In genomic region chr16:57444711-57445110, GRCh38 we compare ENCODE assay signal across 18 cellular contexts. TPM values are rescaled to one million over a fixed set of nuclear protein-coding genes. Genes with fewer than 3 reads are reported as not detected.
DNase-seq lines count a peak whose midpoint lies in the region; ATAC-seq and TF ChIP-seq lines count a peak whose summit lies in the region.
"Had no signal": no experiment of that assay in that cellular context is flagged by ENCODE, and none has a peak within 500 bp of the region (broad histone marks: within the 10 kb centered on the region; RNA-seq: fewer than 3 reads in every experiment).

No MANE protein-coding gene starts in this region.

- H3F3A ChIP-seq in PC-3 (ENCODE audit: low read length, unreplicated experiment) = no peaks in the 10 kb centered on the region

- POLR2A ChIA-PET in PC-3 (lab: Charles Lee; ENCODE audit: unreplicated experiment) = no interaction called here

- H3K79me2 ChIP-seq in PC-3 (ENCODE audit: low read length) = peaks cover 81% of the 10 kb centered on the region

- CTCF ChIA-PET in PC-3 (lab: Charles Lee) = no interaction called here

- H3K9me3 Mint-ChIP-seq in activated T-cell treated with anti-CD3 and anti-CD28 coated beads, Interleukin-2, amount 50 U/mL, for 72 hours = peaks cover 0 to 2% of the 10 kb centered on the region in 2 donors

- no peaks in the 10 kb centered on the region for H4K20me1 ChIP-seq in PC-3 (ENCODE audit: low read length)

- H3K9ac ChIP-seq in PC-3 (ENCODE audit: low read length) = no peak overlapping the region

- H3K36me3 ChIP-seq in PC-3 (ENCODE audit: low read depth, low read length) (peaks cover 13% of the 10 kb centered on the region), psoas muscle (ENCODE audit: insufficient read depth in 1 of 2, low read depth in 1 of 2) (peaks cover 4 to 13% of the 10 kb centered on the region in 2 donors), tibial nerve (peaks cover 0 to 11% (median 9%) of the 10 kb centered on the region in 3 donors)
- H3K36me3 ChIP-seq: pancreas had no signal

- no peaks in the 10 kb centered on the region for H3K9me3 ChIP-seq in PC-3 (ENCODE audit: low read length)
- H3K9me3 ChIP-seq in psoas muscle = no peaks in the 10 kb centered on the region
- peaks cover 0 to 9% (median 0%) of the 10 kb centered on the region in 4 donors for H3K9me3 ChIP-seq in tibial nerve
- H3K9me3 ChIP-seq: pancreas had no signal

- TSS peak; percentile 2 for BruUV-seq in PC-3 (replicated peaks; lab: Mats Ljungman, UMichigan)

- no peak for TF ChIP-seq EP300 in tibial nerve (IDR thresholded peaks at IDR 0.05)

- no peak overlapping the region for H3K4me3 ChIP-seq in PC-3 (ENCODE audit: low read length)
- no peak overlapping the region for H3K4me3 ChIP-seq in psoas muscle
- no peak overlapping the region for H3K4me3 ChIP-seq in tibial nerve
- H3K4me3 ChIP-seq: pancreas, stomach had no signal

- no peaks in the 10 kb centered on the region for H3K27me3 ChIP-seq in PC-3 (ENCODE audit: low read length)
- no peaks in the 10 kb centered on the region for H3K27me3 ChIP-seq in psoas muscle (ENCODE audit: insufficient read depth in 3 of 3, low read length in 2 of 3)
- no peaks in the 10 kb centered on the region for H3K27me3 ChIP-seq in tibial nerve
- H3K27me3 ChIP-seq: pancreas, stomach had no signal

- H3K4me1 Mint-ChIP-seq in activated T-cell treated with anti-CD3 and anti-CD28 coated beads, Interleukin-2, amount 50 U/mL, for 72 hours (ENCODE audit: low read depth) = peaks cover 40% of the 10 kb centered on the region

- H3K4me2 ChIP-seq in PC-3 (ENCODE audit: low read length) = no peak overlapping the region

- intact Hi-C loops in PC-3 (cut with micrococcal nuclease) (no loop called here), psoas muscle (cut with DNase I) (no loop called here)

- H3K27ac ChIP-seq in PC-3 (ENCODE audit: low read length) = no peak overlapping the region
- H3K27ac ChIP-seq in psoas muscle = peak overlapping the region; percentile 33
- H3K27ac ChIP-seq in tibial nerve = no peak overlapping the region
- H3K27ac ChIP-seq: pancreas, stomach, VCaP had no signal

- peaks cover 12% of the 10 kb centered on the region for H3K4me1 ChIP-seq in PC-3 (ENCODE audit: insufficient read depth, low read length)
- H3K4me1 ChIP-seq in psoas muscle = peaks cover 38% of the 10 kb centered on the region
- peaks cover 0 to 30% (median 11%) of the 10 kb centered on the region in 4 donors for H3K4me1 ChIP-seq in tibial nerve

- no peak for TF ChIP-seq POLR2A in tibial nerve (IDR thresholded peaks at IDR 0.05)

- H3K4me3 Mint-ChIP-seq in activated T-cell treated with anti-CD3 and anti-CD28 coated beads, Interleukin-2, amount 50 U/mL, for 72 hours = peak overlapping the region; percentile 34 to 42
- H3K4me3 Mint-ChIP-seq: mesothelial cell of epicardium had no signal

- H3K9me2 ChIP-seq in PC-3 (replicated peaks; ENCODE audit: low read length) = no peaks in the 10 kb centered on the region

- TF ChIP-seq CTCF in PC-3 (conservative IDR thresholded peaks at IDR 0.05; ENCODE audit: low read depth, low read length) (no peak), psoas muscle (IDR thresholded peaks at IDR 0.05) (no peak), tibial nerve (IDR thresholded peaks at IDR 0.05) (no peak)

- DNase-seq in activated T-cell treated with anti-CD3 and anti-CD28 coated beads, Interleukin-2, amount 50 U/mL, for 72 hours = no peak
- no peak for DNase-seq in activated T-cell treated with anti-CD3 and anti-CD28 coated beads, Interleukin-2, amount 50 U/mL, for 48 hours
- DNase-seq in PC-3 (no peak), psoas muscle (no peak), NCI-H146 treated with DMSO at 0.1 percent for 48 hours (lab: John Stamatoyannopoulos, UW; ENCODE audit: unreplicated experiment) (no peak), tibial nerve (ENCODE audit: low spot score in 2 of 2) (no peak)
- DNase-seq: DMS53, H7, KG1, NCI-H1436, NCI-H446 treated with DMSO at 0.1 percent for 48 hours, OCI-M1, pancreas, stomach had no signal

- H2AFZ ChIP-seq in PC-3 (ENCODE audit: low read length) = no peak overlapping the region

- WGBS in psoas muscle, 3 donors = 58 to 81% (median 69%) methylated on average over 3 of the region's 3 CpGs
- 81 to 86% methylated on average over 3 of the region's 3 CpGs for WGBS in tibial nerve, 2 donors

- H3K27ac Mint-ChIP-seq in activated T-cell treated with anti-CD3 and anti-CD28 coated beads, Interleukin-2, amount 50 U/mL, for 72 hours = no peak overlapping the region
- H3K27ac Mint-ChIP-seq: mesothelial cell of epicardium had no signal

- no peak for ATAC-seq in activated T-cell treated with anti-CD3 and anti-CD28 coated beads, Interleukin-2, amount 50 U/mL, for 72 hours (replicated peaks in 1 of 2)
- no peak for ATAC-seq in PC-3
- ATAC-seq in esophagus mucosa = peak; percentile 27
- no peak for ATAC-seq in psoas muscle
- ATAC-seq in HG03280 (IDR thresholded peaks at IDR 0.05; ENCODE audit: unreplicated experiment) = no peak
- ATAC-seq: pancreas had no signal

- peaks cover 15 to 17% of the 10 kb centered on the region in 2 donors for H3K36me3 Mint-ChIP-seq in activated T-cell treated with anti-CD3 and anti-CD28 coated beads, Interleukin-2, amount 50 U/mL, for 72 hours (ENCODE audit: insufficient read depth in 2 of 2)

- no peaks in the 10 kb centered on the region for H3K27me3 Mint-ChIP-seq in activated T-cell treated with anti-CD3 and anti-CD28 coated beads, Interleukin-2, amount 50 U/mL, for 72 hours (ENCODE audit: low read depth)

RNA-seq across cellular contexts. Expression of gene CIAPIN1, which starts 2.5 kb away (rescaled TPM):
- total RNA-seq in activated T-cell treated with anti-CD3 and anti-CD28 coated beads, Interleukin-2, amount 50 U/mL, for 72 hours = 10 to 100 TPM; 39.6 to 49.7 TPM
- 35.6 and 48.6 TPM in 2 replicates for total RNA-seq in PC-3 (2014; rRNA removed)
- 52.4 TPM for total RNA-seq in esophagus mucosa
- total RNA-seq in psoas muscle = 10 to 100 TPM; 31.8 to 78.3 (median 50.8) TPM
- polyA plus RNA-seq in psoas muscle = 10 to 100 TPM; 41.7 to 76.6 (median 59.7) TPM
- total RNA-seq in tibial nerve = 10 to 100 TPM; 23.4 to 26.7 (median 25.7) TPM

RNA-seq across cellular contexts. Expression of gene COQ9, which starts 2.6 kb away (rescaled TPM):
- 10 to 100 TPM; 31.4 to 35.2 TPM for total RNA-seq in activated T-cell treated with anti-CD3 and anti-CD28 coated beads, Interleukin-2, amount 50 U/mL, for 72 hours
- 67.0 and 67.4 TPM in 2 replicates for total RNA-seq in PC-3 (2014; rRNA removed)
- 44.6 TPM for total RNA-seq in esophagus mucosa
- total RNA-seq in psoas muscle = 100 to 1,000 TPM; 131 to 184 (median 152) TPM
- 100 to 1,000 TPM in 2 of 3 donors, 10 to 100 TPM in 1; 85.0 to 169 (median 149) TPM for polyA plus RNA-seq in psoas muscle
- 10 to 100 TPM; 20.6 to 35.0 (median 27.5) TPM for total RNA-seq in tibial nerve

RNA-seq across cellular contexts. Expression of gene POLR2C, which starts 17.8 kb away (rescaled TPM):
- total RNA-seq in activated T-cell treated with anti-CD3 and anti-CD28 coated beads, Interleukin-2, amount 50 U/mL, for 72 hours = 10 to 100 TPM; 65.7 to 67.5 TPM
- 83.2 and 114 TPM in 2 replicates for total RNA-seq in PC-3 (2014; rRNA removed)
- 32.0 TPM for total RNA-seq in esophagus mucosa
- total RNA-seq in psoas muscle = 10 to 100 TPM; 48.7 to 60.1 (median 53.1) TPM
- 10 to 100 TPM; 45.1 to 97.1 (median 61.7) TPM for polyA plus RNA-seq in psoas muscle
- 100 to 1,000 TPM in 3 of 4 donors, 10 to 100 TPM in 1; 77.1 to 146 (median 101) TPM for total RNA-seq in tibial nerve

RNA-seq across cellular contexts. Expression of gene CCL17, which starts 40.1 kb away (rescaled TPM):
- 1 to 10 TPM; 1.3 to 7.4 TPM for total RNA-seq in activated T-cell treated with anti-CD3 and anti-CD28 coated beads, Interleukin-2, amount 50 U/mL, for 72 hours
- not detected in 2 replicates for total RNA-seq in PC-3 (2014; rRNA removed)
- total RNA-seq in esophagus mucosa = 1.6 TPM
- not detected for total RNA-seq in psoas muscle
- under 1 TPM in 1 of 3 donors, not detected in 2; 0.20 TPM for polyA plus RNA-seq in psoas muscle
- not detected for total RNA-seq in tibial nerve
- total RNA-seq: H7, mesothelial cell of epicardium, stomach had no signal
- polyA plus RNA-seq: pancreas had no signal

RNA-seq across cellular contexts. Expression of gene DOK4, which starts 41.6 kb away (rescaled TPM):
- 10 to 100 TPM; 12.0 to 19.6 TPM for total RNA-seq in activated T-cell treated with anti-CD3 and anti-CD28 coated beads, Interleukin-2, amount 50 U/mL, for 72 hours
- total RNA-seq in PC-3 (2014; rRNA removed) (4.1 and 4.9 TPM in 2 replicates), esophagus mucosa (25.0 TPM), psoas muscle (1 to 10 TPM; 1.5 to 4.3 (median 2.4) TPM), tibial nerve (10 to 100 TPM; 22.8 to 33.1 (median 29.1) TPM)
- 1 to 10 TPM; 1.3 to 2.2 (median 1.5) TPM for polyA plus RNA-seq in psoas muscle
